In genomic region chr2:108965540-108966299, GRCh38 we compare ENCODE assay signal across 17 cellular contexts. TPM values are rescaled to one million over a fixed set of nuclear protein-coding genes. Genes with fewer than 3 reads are reported as not detected.
DNase-seq lines count a peak whose midpoint lies in the region; ATAC-seq and TF ChIP-seq lines count a peak whose summit lies in the region.
"Had no signal": no experiment of that assay in that cellular context is flagged by ENCODE, and none has a peak within 500 bp of the region (broad histone marks: within the 10 kb centered on the region; RNA-seq: fewer than 3 reads in every experiment).

No MANE protein-coding gene starts in this region.

- peaks cover 47% of the 10 kb centered on the region for H3K4me1 ChIP-seq in Loucy (ENCODE audit: insufficient read depth, low read length, poor library complexity, severe bottlenecking)
- H3K4me1 ChIP-seq in naive thymus-derived CD4-positive, alpha-beta T cell (ENCODE audit: control insufficient read depth in 2 of 2, insufficient read depth in 2 of 2, low read length in 2 of 2), result peaks cover 21 to 76% of the 10 kb centered on the region in 2 donors
- H3K4me1 ChIP-seq: ascending aorta, tibial nerve had no signal

- H3K9me3 ChIP-seq in CD4-positive, alpha-beta T cell (ENCODE audit: control insufficient read depth, low read length), result no peaks in the 10 kb centered on the region
- no peaks in the 10 kb centered on the region for H3K9me3 ChIP-seq in Loucy (ENCODE audit: insufficient read depth, low read depth, low read length)
- no peaks in the 10 kb centered on the region for H3K9me3 ChIP-seq in naive thymus-derived CD4-positive, alpha-beta T cell (ENCODE audit: control insufficient read depth in 2 of 3, low read length in 3 of 3)
- H3K9me3 ChIP-seq: ascending aorta, neutrophil, tibial nerve had no signal

- no peak overlapping the region for H3K9ac ChIP-seq in Loucy (ENCODE audit: low read depth, low read length, poor library complexity, severe bottlenecking)

- no peaks in the 10 kb centered on the region for H3K36me3 Mint-ChIP-seq in CD4-positive, alpha-beta T cell (ENCODE audit: low read depth)
- H3K36me3 Mint-ChIP-seq in naive thymus-derived CD4-positive, alpha-beta T cell, result no peaks in the 10 kb centered on the region

- intact Hi-C loops in CD4-positive, alpha-beta T cell (cut with DNase I, micrococcal nuclease), result loop anchor here in 1 of 2 experiments (1.0 to 2.0 kb wide), 2 partner anchors 7 to 21 kb away; no protein-coding TSS in a partner anchor
- intact Hi-C loops in naive thymus-derived CD4-positive, alpha-beta T cell (cut with micrococcal nuclease), result loop anchor here in 1 of 2 donors (1.0 to 2.0 kb wide), 4 partner anchors 7 to 65 kb away; no protein-coding TSS in a partner anchor
- intact Hi-C loops in cardiac septum (cut with DNase I), result no loop called here

- H2AFZ ChIP-seq in Loucy (ENCODE audit: low read length), result no peak overlapping the region

- no peak overlapping the region for H3K4me3 ChIP-seq in Loucy (ENCODE audit: low read length, poor library complexity, severe bottlenecking)
- H3K4me3 ChIP-seq in naive thymus-derived CD4-positive, alpha-beta T cell (ENCODE audit: low read length), result no peak overlapping the region
- H3K4me3 ChIP-seq: ascending aorta, dorsolateral prefrontal cortex, lung, skin epidermis, tibial nerve had no signal

- H3K4me1 Mint-ChIP-seq in CD4-positive, alpha-beta T cell (ENCODE audit: low read depth), result peaks cover 95% of the 10 kb centered on the region
- peaks cover 21 to 100% (median 94%) of the 10 kb centered on the region in 7 donors for H3K4me1 Mint-ChIP-seq in naive thymus-derived CD4-positive, alpha-beta T cell

- H3K27me3 ChIP-seq in CD4-positive, alpha-beta T cell (ENCODE audit: control insufficient read depth, insufficient read depth, low read length), result no peaks in the 10 kb centered on the region
- no peaks in the 10 kb centered on the region for H3K27me3 ChIP-seq in Loucy (ENCODE audit: insufficient read depth, low read length, poor library complexity, severe bottlenecking)
- H3K27me3 ChIP-seq in naive thymus-derived CD4-positive, alpha-beta T cell (ENCODE audit: control insufficient read depth in 2 of 2, insufficient read depth in 2 of 2, low read length in 2 of 2), result no peaks in the 10 kb centered on the region
- H3K27me3 ChIP-seq: ascending aorta, dorsolateral prefrontal cortex, neutrophil, tibial nerve had no signal

- no peaks in the 10 kb centered on the region for H3K79me2 ChIP-seq in Loucy (ENCODE audit: insufficient read depth, low read length)

- no peaks in the 10 kb centered on the region for H4K20me1 ChIP-seq in Loucy (ENCODE audit: insufficient read depth, low read length, poor library complexity, severe bottlenecking)

- ATAC-seq in CD4-positive, alpha-beta T cell (ENCODE audit: poor library complexity), result peak; percentile 85
- peak; percentile 87 for ATAC-seq in naive thymus-derived CD4-positive, alpha-beta T cell
- ATAC-seq in HG02623 (IDR thresholded peaks at IDR 0.05; ENCODE audit: unreplicated experiment), result no peak

- H3F3A ChIP-seq in Loucy (ENCODE audit: low read depth), result no peaks in the 10 kb centered on the region

- peak; percentile 17 to 58 (median 40) for DNase-seq in CD4-positive, alpha-beta T cell
- peak; percentile 10 for DNase-seq in activated naive CD4-positive, alpha-beta T cell treated with Interleukin-2 at 50 U/mL for 16 hours
- peak in 7 of 9 donors; percentile 62 to 71 (median 69) for DNase-seq in naive thymus-derived CD4-positive, alpha-beta T cell
- DNase-seq in cardiac septum (ENCODE audit: low spot score) (no peak), HT-29 (ENCODE audit: low spot score) (no peak), pons (ENCODE audit: low spot score) (no peak)
- DNase-seq: AML-193, dorsolateral prefrontal cortex, NCI-H524 treated with DMSO at 0.1 percent for 48 hours had no signal

- peak overlapping the region; percentile 17 for H3K4me2 ChIP-seq in Loucy (ENCODE audit: low read depth, low read length, poor library complexity, severe bottlenecking)

- H3K27ac ChIP-seq in CD4-positive, alpha-beta T cell (ENCODE audit: low read depth, low read length), result no peak overlapping the region
- H3K27ac ChIP-seq in naive thymus-derived CD4-positive, alpha-beta T cell (ENCODE audit: low read depth, low read length), result peak overlapping the region; percentile 49
- H3K27ac ChIP-seq: ascending aorta, dorsolateral prefrontal cortex, neutrophil, skin epidermis, tibial nerve had no signal

- no peaks in the 10 kb centered on the region for H3K9me3 Mint-ChIP-seq in CD4-positive, alpha-beta T cell
- H3K9me3 Mint-ChIP-seq in naive thymus-derived CD4-positive, alpha-beta T cell, result no peaks in the 10 kb centered on the region

- H3K4me3 Mint-ChIP-seq in CD4-positive, alpha-beta T cell, result peak overlapping the region; percentile 76
- peak overlapping the region; percentile 47 to 89 (median 80) for H3K4me3 Mint-ChIP-seq in naive thymus-derived CD4-positive, alpha-beta T cell

- no peaks in the 10 kb centered on the region for H3K36me3 ChIP-seq in Loucy (ENCODE audit: insufficient read depth, low read length)
- no peaks in the 10 kb centered on the region for H3K36me3 ChIP-seq in naive thymus-derived CD4-positive, alpha-beta T cell (ENCODE audit: control insufficient read depth in 2 of 3, insufficient read depth in 3 of 3, low read length in 3 of 3)
- H3K36me3 ChIP-seq: ascending aorta, neutrophil, tibial nerve had no signal

- peak overlapping the region; percentile 82 for H3K27ac Mint-ChIP-seq in CD4-positive, alpha-beta T cell
- peak overlapping the region in 8 of 9 donors; percentile 28 to 93 (median 87) for H3K27ac Mint-ChIP-seq in naive thymus-derived CD4-positive, alpha-beta T cell

- CTCF ChIA-PET in CD4-positive, alpha-beta T cell (lab: Charles Lee), result no interaction called here
- CTCF ChIA-PET in naive thymus-derived CD4-positive, alpha-beta T cell (lab: Charles Lee), result interaction anchor here (1.3 kb wide), 1 partner anchor 21 kb away, joined by 4 read pairs; no protein-coding TSS in a partner anchor

- TF ChIP-seq CTCF in CD4-positive, alpha-beta T cell (IDR thresholded peaks at IDR 0.05), result no peak
- no peak for TF ChIP-seq CTCF in Loucy (conservative IDR thresholded peaks at IDR 0.05; ENCODE audit: low read length)

- no peaks in the 10 kb centered on the region for H3K27me3 Mint-ChIP-seq in CD4-positive, alpha-beta T cell
- H3K27me3 Mint-ChIP-seq in naive thymus-derived CD4-positive, alpha-beta T cell, result no peaks in the 10 kb centered on the region

- POLR2A ChIA-PET in CD4-positive, alpha-beta T cell (lab: Charles Lee), result interaction anchor here (0.9 to 1.0 kb wide), 2 partner anchors 66 to 83 kb away, joined by 3 to 6 read pairs; no protein-coding TSS in a partner anchor
- POLR2A ChIA-PET in naive thymus-derived CD4-positive, alpha-beta T cell (lab: Charles Lee), result interaction anchor here (0.6 to 2.3 kb wide), 2 partner anchors 13 to 66 kb away, joined by 3 to 10 read pairs; no protein-coding TSS in a partner anchor

- H3K9me2 ChIP-seq in Loucy (replicated peaks; ENCODE audit: low read depth, low read length), result no peaks in the 10 kb centered on the region

RNA-seq across cellular contexts. Expression of gene EDAR, which starts 23.3 kb away (rescaled TPM):
- total RNA-seq in CD4-positive, alpha-beta T cell, result 10 to 100 TPM in 1 of 2 experiments, 1 to 10 TPM in 1; 9.4 to 10.3 TPM
- 10 to 100 TPM in 4 of 5 experiments, under 1 TPM in 1; 0.17 to 26.8 (median 21.6) TPM for total RNA-seq in naive thymus-derived CD4-positive, alpha-beta T cell
- polyA plus RNA-seq in naive thymus-derived CD4-positive, alpha-beta T cell, result 10 to 100 TPM; 11.9 to 24.3 TPM
- not detected for total RNA-seq in cardiac septum
- not detected in 2 replicates for total RNA-seq in HT-29 (2014; rRNA removed; shearing (Covaris generic))
- total RNA-seq: ascending aorta, LHCN-M2 had no signal

Comparison
In these comparisons a context has a peak if more than half of its experiments do, and no peak if none do; other contexts are left out.
1. DNase-seq: peak in CD4-positive, alpha-beta T cell (10 of 10), activated naive CD4-positive, alpha-beta T cell treated with Interleukin-2 at 50 U/mL for 16 hours (single experiment) and naive thymus-derived CD4-positive, alpha-beta T cell (7 of 9); none in cardiac septum (single experiment), HT-29 (single experiment) and pons (single experiment).